In genomic region chr1:111720274-111720976, GRCh38 we compare ENCODE assay signal across 11 cellular contexts. TPM values are rescaled to one million over a fixed set of nuclear protein-coding genes. Genes with fewer than 3 reads are reported as not detected.
DNase-seq lines count a peak whose midpoint lies in the region; TF ChIP-seq lines count a peak whose summit lies in the region.
"Had no signal": no experiment of that assay in that cellular context is flagged by ENCODE, and none has a peak within 500 bp of the region (broad histone marks: within the 10 kb centered on the region; RNA-seq: fewer than 3 reads in every experiment).

No MANE protein-coding gene starts in this region.

- no peak for DNase-seq in RWPE1 (ENCODE audit: low spot score)
- peak; percentile 29 to 54 for DNase-seq in cardiac fibroblast (ENCODE audit: low read depth in 2 of 2)
- no peak for DNase-seq in immature natural killer cell
- DNase-seq in stimulated activated CD4-positive, alpha-beta T cell treated with anti-CD3 and anti-CD28 coated beads, Interleukin-12 subunit alpha, Interleukin-12 subunit beta, amount 100 ng/mL, for 4 hours: no peak
- no peak for DNase-seq in nucleus accumbens (lab: John Stamatoyannopoulos, UW)
- no peak for DNase-seq in stimulated activated CD4-positive, alpha-beta T cell treated with anti-CD3 and anti-CD28 coated beads, Interleukin-2, amount 100 ng/mL, for 48 hours
- DNase-seq: DMS79 treated with DMSO at 0.1 percent for 48 hours, NCI-H1436 treated with DMSO at 0.1 percent for 48 hours had no signal

- H3K27ac ChIP-seq in RWPE1: peak overlapping the region; percentile 59
- H3K27ac ChIP-seq in subcutaneous abdominal adipose tissue (ENCODE audit: low read depth, low read length): peak overlapping the region; percentile 66
- H3K27ac ChIP-seq: hepatocyte had no signal

- no peaks in the 10 kb centered on the region for H3K9me3 Mint-ChIP-seq in immature natural killer cell
- H3K9me3 Mint-ChIP-seq: stimulated activated naive CD8-positive, alpha-beta T cell treated with anti-CD3 and anti-CD28 coated beads, Interleukin-15, Interleukin-2, amounts not matched to agents 100 ng/mL and 50 ng/mL, for 24 hours had no signal

- peaks cover 12 to 52% (median 38%) of the 10 kb centered on the region in 5 donors for H3K4me1 ChIP-seq in subcutaneous abdominal adipose tissue (ENCODE audit: control insufficient read depth in 5 of 5, insufficient read depth in 5 of 5, low read length in 5 of 5)

- H3K27ac Mint-ChIP-seq in immature natural killer cell: peak overlapping the region in 4 of 6 donors; percentile 28 to 51 (median 50)
- H3K27ac Mint-ChIP-seq: stimulated activated naive CD8-positive, alpha-beta T cell treated with anti-CD3 and anti-CD28 coated beads, Interleukin-15, Interleukin-2, amounts not matched to agents 100 ng/mL and 50 ng/mL, for 24 hours had no signal

- H3K4me1 Mint-ChIP-seq in immature natural killer cell: peaks cover 0 to 2% of the 10 kb centered on the region in 2 donors

- TF ChIP-seq CTCF in RWPE1 (conservative IDR thresholded peaks at IDR 0.05; ENCODE audit: low read depth): no peak
- TF ChIP-seq CTCF in cardiac fibroblast (IDR thresholded peaks at IDR 0.05; ENCODE audit: low read depth, low read length): no peak

- no peaks in the 10 kb centered on the region for H3K27me3 ChIP-seq in subcutaneous abdominal adipose tissue (ENCODE audit: control insufficient read depth in 5 of 5, insufficient read depth in 4 of 5, low read length in 5 of 5)
- H3K27me3 ChIP-seq: hepatocyte had no signal

- CTCF ChIA-PET in RWPE1 (lab: Yijun Ruan, JAX): interaction anchor here (0.6 to 0.7 kb wide), 2 partner anchors 13 to 746 kb away, joined by 3 read pairs; no protein-coding TSS in a partner anchor

- H3K4me3 Mint-ChIP-seq in immature natural killer cell: no peak overlapping the region
- H3K4me3 Mint-ChIP-seq: stimulated activated naive CD8-positive, alpha-beta T cell treated with anti-CD3 and anti-CD28 coated beads, Interleukin-15, Interleukin-2, amounts not matched to agents 100 ng/mL and 50 ng/mL, for 24 hours had no signal

- H3K4me3 ChIP-seq in cardiac fibroblast (replicated peaks in 1 of 2; ENCODE audit: low read depth in 2 of 2, low read length in 2 of 2) (no peak overlapping the region), subcutaneous abdominal adipose tissue (ENCODE audit: low read depth in 1 of 5, low read length in 5 of 5) (no peak overlapping the region)
- H3K4me3 ChIP-seq: hepatocyte had no signal

- POLR2A ChIA-PET in RWPE1 (lab: Yijun Ruan, JAX; ENCODE audit: low non-redundant PET): interaction anchor here (0.6 kb wide), 1 partner anchor 43 kb away, joined by 4 read pairs; no protein-coding TSS in a partner anchor

- peaks cover 3 to 5% (median 4%) of the 10 kb centered on the region in 3 donors for H3K27me3 Mint-ChIP-seq in immature natural killer cell (ENCODE audit: low read depth in 3 of 3)
- H3K27me3 Mint-ChIP-seq: stimulated activated naive CD8-positive, alpha-beta T cell treated with anti-CD3 and anti-CD28 coated beads, Interleukin-15, Interleukin-2, amounts not matched to agents 100 ng/mL and 50 ng/mL, for 24 hours had no signal

- no peak overlapping the region for H3K9ac ChIP-seq in subcutaneous abdominal adipose tissue (ENCODE audit: low read length in 5 of 5)

- H3K36me3 ChIP-seq in subcutaneous abdominal adipose tissue (ENCODE audit: control insufficient read depth in 5 of 5, insufficient read depth in 5 of 5, low read length in 5 of 5): peaks cover 0 to 7% (median 0%) of the 10 kb centered on the region in 5 donors

- H3K9me3 ChIP-seq in subcutaneous abdominal adipose tissue (ENCODE audit: control insufficient read depth in 5 of 5, low read length in 5 of 5): no peaks in the 10 kb centered on the region

- H3K36me3 Mint-ChIP-seq in immature natural killer cell: peaks cover 0 to 6% (median 5%) of the 10 kb centered on the region in 3 donors

RNA-seq across cellular contexts. Expression of gene INKA2, which starts 18.8 kb away (rescaled TPM):
- polyA plus RNA-seq in immature natural killer cell: under 1 TPM in 2 of 3 donors, not detected in 1; 0.39 to 0.83 TPM

RNA-seq across cellular contexts. Expression of gene DDX20, which starts 35.3 kb away (rescaled TPM):
- 10 to 100 TPM in 1 of 3 donors, 1 to 10 TPM in 2; 4.1 to 12.3 (median 7.2) TPM for polyA plus RNA-seq in immature natural killer cell

Comparison
In these comparisons a context has a peak if more than half of its experiments do, and no peak if none do; other contexts are left out.
1. DNase-seq: peak in cardiac fibroblast (2 of 2); none in RWPE1 (single experiment), immature natural killer cell (0 of 3), stimulated activated CD4-positive, alpha-beta T cell treated with anti-CD3 and anti-CD28 coated beads, Interleukin-12 subunit alpha, Interleukin-12 subunit beta, amount 100 ng/mL, for 4 hours (single experiment), nucleus accumbens (0 of 56) and stimulated activated CD4-positive, alpha-beta T cell treated with anti-CD3 and anti-CD28 coated beads, Interleukin-2, amount 100 ng/mL, for 48 hours (0 of 2).